8 cellular contexts compared by ENCODE assay signal in genomic region chr10:42753126-42753506, GRCh38. TPM values are rescaled to one million over a fixed set of nuclear protein-coding genes. Genes with fewer than 3 reads are reported as not detected.
A peak's percentile ranks its signal among the peaks of the same experiment; 100 is the strongest.
DNase-seq lines count a peak whose midpoint lies in the region; ATAC-seq and TF ChIP-seq lines count a peak whose summit lies in the region.

No MANE protein-coding gene starts in this region.

- ATAC-seq in HG03432 (IDR thresholded peaks at IDR 0.05; ENCODE audit: unreplicated experiment) (peak; percentile 65), right cardiac atrium (peak; percentile 92 to 93), upper lobe of right lung (peak; percentile 93), GM21786 (IDR thresholded peaks at IDR 0.05; ENCODE audit: unreplicated experiment) (no peak)

- no peak overlapping the region for H3K27ac ChIP-seq in right cardiac atrium (ENCODE audit: low read length)
- no peak overlapping the region for H3K27ac ChIP-seq in upper lobe of right lung

- H3K9me3 ChIP-seq in right cardiac atrium (ENCODE audit: control insufficient read depth, low read length) (no peaks in the 10 kb centered on the region), upper lobe of right lung (no peaks in the 10 kb centered on the region)

- H3K36me3 ChIP-seq in upper lobe of right lung = no peaks in the 10 kb centered on the region

- H3K4me3 ChIP-seq in right cardiac atrium (ENCODE audit: low read length) (peak overlapping the region; percentile 52), upper lobe of right lung (peak overlapping the region; percentile 52)

- H3K27me3 ChIP-seq in right cardiac atrium (ENCODE audit: control insufficient read depth, insufficient read depth) (no peaks in the 10 kb centered on the region), upper lobe of right lung (peaks cover 39% of the 10 kb centered on the region)

- TF ChIP-seq CTCF in upper lobe of right lung (IDR thresholded peaks at IDR 0.05) = peak; percentile 92

- under 1% methylated on average over 28 of the region's 28 CpGs for WGBS in right cardiac atrium

- intact Hi-C loops in right cardiac atrium (cut with DNase I) = loop anchor here in 2 of 4 donors (10.0 kb wide), 1 partner anchor 352 kb away; no protein-coding TSS in a partner anchor
- intact Hi-C loops in upper lobe of right lung (cut with DNase I) = no loop called here

- peak; percentile 71 for DNase-seq in EH (ENCODE audit: low read depth)
- DNase-seq in SW480 (ENCODE audit: low spot score) = peak; percentile 55
- peak; percentile 13 for DNase-seq in amniotic stem cell (lab: John Stamatoyannopoulos, UW)
- peak; percentile 82 to 93 (median 92) for DNase-seq in right cardiac atrium
- peak; percentile 41 for DNase-seq in pulmonary artery endothelial cell (ENCODE audit: low read depth, low spot score)
- peak; percentile 87 for DNase-seq in upper lobe of right lung

- no peaks in the 10 kb centered on the region for H3K4me1 ChIP-seq in right cardiac atrium (ENCODE audit: control insufficient read depth, insufficient read depth, low read length)
- peaks cover 17% of the 10 kb centered on the region for H3K4me1 ChIP-seq in upper lobe of right lung

RNA-seq across cellular contexts. Expression of gene BMS1, which starts 29.5 kb away (rescaled TPM):
- 10 to 100 TPM; 10.6 to 13.1 (median 12.1) TPM for total RNA-seq in right cardiac atrium
- polyA plus RNA-seq in right cardiac atrium = 6.8 TPM
- 28.7 and 32.2 TPM in 2 replicates for total RNA-seq in pulmonary artery endothelial cell
- 13.0 TPM for total RNA-seq in upper lobe of right lung

Comparison
In these comparisons a context has a peak if more than half of its experiments do, and no peak if none do; other contexts are left out.
1. DNase-seq: peak in every context shown above with its lines; median percentile 92 in right cardiac atrium; 87 in upper lobe of right lung; 71 in EH; 55 in SW480; 41 in pulmonary artery endothelial cell; 13 in amniotic stem cell.